In genomic region chr10:71594934-71595571, GRCh38 we compare ENCODE assay signal across 22 cellular contexts.
A peak's percentile ranks its signal among the peaks of the same experiment; 100 is the strongest.
DNase-seq lines count a peak whose midpoint lies in the region; ATAC-seq, FAIRE-seq and TF ChIP-seq lines count a peak whose summit lies in the region.
"Had no signal": no experiment of that assay in that cellular context is flagged by ENCODE, and none has a peak within 500 bp of the region (broad histone marks: within the 10 kb centered on the region; RNA-seq: fewer than 3 reads in every experiment).

No MANE protein-coding gene starts in this region.

- intact Hi-C loops in HepG2 (cut with micrococcal nuclease; ENCODE audit: unreplicated experiment): no loop called here
- intact Hi-C loops in K562 (cut with micrococcal nuclease): no loop called here
- intact Hi-C loops in OCI-LY7 (cut with micrococcal nuclease; ENCODE audit: unreplicated experiment): no loop called here
- intact Hi-C loops in CD14-positive monocyte (cut with micrococcal nuclease): no loop called here

- H3K9me3 ChIP-seq in liver (ENCODE audit: control insufficient read depth in 4 of 4, low read length in 3 of 4) (no peaks in the 10 kb centered on the region), HepG2 (ENCODE audit: low read length) (no peaks in the 10 kb centered on the region), K562 (replicated peaks; ENCODE audit: control insufficient read depth, insufficient read depth, low read depth, low read length) (no peaks in the 10 kb centered on the region), osteoblast (ENCODE audit: low read depth, low read length) (no peaks in the 10 kb centered on the region), OCI-LY7 (ENCODE audit: low read length) (no peaks in the 10 kb centered on the region)
- H3K9me3 ChIP-seq: A549, Caco-2 had no signal

- no peak overlapping the region for H3K4me3 Mint-ChIP-seq in CD14-positive monocyte
- H3K4me3 Mint-ChIP-seq: B cell; CD4-positive, alpha-beta T cell; CD8-positive, alpha-beta T cell had no signal

- in situ Hi-C loops in HepG2 (cut with HindIII; ENCODE audit: extremely low pct_ligation_motif_present, low pct_unique_long_range_greater_than_20kb) (no loop called here), K562 (cut with MboI) (no loop called here)

- H3K4me1 Mint-ChIP-seq in CD14-positive monocyte: peaks cover 44% of the 10 kb centered on the region

- TF ChIP-seq CTCF in liver (IDR thresholded peaks at IDR 0.05; ENCODE audit: low read depth, low read length, missing input control) (no peak), HepG2 (CRISPR knock-in tag; IDR thresholded peaks at IDR 0.05) (no peak), K562 (IDR thresholded peaks at IDR 0.05 in 2 of 3, conservative IDR thresholded peaks at IDR 0.05 in 1 of 3; ENCODE audit: insufficient read depth in 2 of 3, low read depth in 1 of 3, low read length in 3 of 3) (no peak), osteoblast (IDR thresholded peaks at IDR 0.05; ENCODE audit: extremely low read depth, low read depth, low read length) (no peak), omental fat pad (IDR thresholded peaks at IDR 0.05) (no peak), OCI-LY7 (conservative IDR thresholded peaks at IDR 0.05; ENCODE audit: low read length) (no peak), CD14-positive monocyte (IDR thresholded peaks at IDR 0.05) (no peak)

- H3K9me1 ChIP-seq in K562 (ENCODE audit: control insufficient read depth, insufficient read depth, low read length): no peaks in the 10 kb centered on the region

- FAIRE-seq in HepG2 (lab: Jason Lieb, UNC) (no peak), K562 (lab: Jason Lieb, UNC) (no peak), urothelium cell line (lab: Jason Lieb, UNC) (peak; percentile 53)
- FAIRE-seq: A549, D721Med, G401.6, GM12891, GM19239 had no signal

- H3K4me2 ChIP-seq in HepG2 (ENCODE audit: low read depth, low read length): no peak overlapping the region
- no peak overlapping the region for H3K4me2 ChIP-seq in K562 (ENCODE audit: insufficient read depth, low read length)
- H3K4me2 ChIP-seq in osteoblast (ENCODE audit: insufficient read depth, low read length): no peak overlapping the region
- H3K4me2 ChIP-seq in OCI-LY7 (ENCODE audit: low read length): no peak overlapping the region
- H3K4me2 ChIP-seq: A549 had no signal

- no peaks in the 10 kb centered on the region for H3K36me3 Mint-ChIP-seq in CD14-positive monocyte
- H3K36me3 Mint-ChIP-seq: CD8-positive, alpha-beta T cell had no signal

- peaks cover 2 to 4% (median 4%) of the 10 kb centered on the region in 3 donors for H3K27me3 Mint-ChIP-seq in CD14-positive monocyte (ENCODE audit: low read depth in 3 of 3)
- H3K27me3 Mint-ChIP-seq: CD4-positive, alpha-beta T cell had no signal

- H3K9me3 Mint-ChIP-seq in CD14-positive monocyte: no peaks in the 10 kb centered on the region
- H3K9me3 Mint-ChIP-seq: CD4-positive, alpha-beta T cell; CD8-positive, alpha-beta T cell had no signal

- TF ChIP-seq POLR2A in HepG2 (IDR thresholded peaks at IDR 0.05; ENCODE audit: insufficient read depth in 1 of 2, low read depth in 2 of 2, low read length in 2 of 2) (no peak), K562 (conservative IDR thresholded peaks at IDR 0.05) (no peak)

- H4K20me1 ChIP-seq in HepG2 (ENCODE audit: insufficient read depth, low read length) (no peaks in the 10 kb centered on the region), K562 (replicated peaks; ENCODE audit: control insufficient read depth, insufficient read depth, low read length) (no peaks in the 10 kb centered on the region), osteoblast (ENCODE audit: insufficient read depth, low read length) (no peaks in the 10 kb centered on the region), OCI-LY7 (ENCODE audit: insufficient read depth, low read length) (no peaks in the 10 kb centered on the region)

- no peak overlapping the region for H3K4me3 ChIP-seq in liver (ENCODE audit: low read depth in 1 of 3, low read length in 3 of 3)
- H3K4me3 ChIP-seq in HepG2 (replicated peaks in 1 of 3; ENCODE audit: insufficient read depth in 1 of 3, low read depth in 2 of 3, low read length in 3 of 3): no peak overlapping the region
- no peak overlapping the region for H3K4me3 ChIP-seq in K562
- no peak overlapping the region for H3K4me3 ChIP-seq in osteoblast (ENCODE audit: insufficient read depth, low read length)
- no peak overlapping the region for H3K4me3 ChIP-seq in OCI-LY7 (ENCODE audit: low read depth, low read length, poor library complexity, severe bottlenecking)
- H3K4me3 ChIP-seq: A549 had no signal

- no peak for TF ChIP-seq RAD21 in liver (IDR thresholded peaks at IDR 0.05)
- no peak for TF ChIP-seq RAD21 in HepG2 (CRISPR knock-in tag; IDR thresholded peaks at IDR 0.05)
- no peak for TF ChIP-seq RAD21 in K562 (CRISPR knock-in tag; conservative IDR thresholded peaks at IDR 0.05 in 1 of 2, IDR thresholded peaks at IDR 0.05 in 1 of 2)

- ATAC-seq in HepG2 (no peak), K562 (no peak), omental fat pad (ENCODE audit: low FRiP score) (no peak)
- ATAC-seq: A549; CD8-positive, alpha-beta T cell had no signal

- WGBS in liver: 81% methylated on average over 8 of the region's 8 CpGs
- 77% methylated on average over 8 of the region's 8 CpGs for WGBS in HepG2 (ENCODE audit: low lambda C conversion rate)
- WGBS in K562 (ENCODE audit: insufficient coverage, low coverage, missing lambda C conversion rate): 43% methylated on average over 8 of the region's 8 CpGs

- CTCF ChIA-PET in HepG2 (lab: Yijun Ruan, JAX; ENCODE audit: low intra/inter-chr PET ratio, low total read pairs): no interaction called here
- CTCF ChIA-PET in K562 (lab: Yijun Ruan, JAX; ENCODE audit: low intra/inter-chr PET ratio): no interaction called here
- CTCF ChIA-PET in OCI-LY7 (lab: Charles Lee; ENCODE audit: unreplicated experiment): no interaction called here

- TF ChIP-seq EP300 in HepG2 (IDR thresholded peaks at IDR 0.05; ENCODE audit: low read depth in 2 of 2, low read length in 2 of 2) (no peak), HepG2 (CRISPR knock-in tag; IDR thresholded peaks at IDR 0.05; ENCODE audit: borderline replicate concordance) (no peak), K562 (IDR thresholded peaks at IDR 0.05; ENCODE audit: low read length) (no peak)

- H3K27ac ChIP-seq in liver (ENCODE audit: low read depth in 1 of 2, low read length in 2 of 2): no peak overlapping the region
- no peak overlapping the region for H3K27ac ChIP-seq in HepG2 (ENCODE audit: extremely low read length, insufficient read depth, low read length)
- H3K27ac ChIP-seq in K562 (ENCODE audit: extremely low read depth, low read depth, low read length): no peak overlapping the region
- no peak overlapping the region for H3K27ac ChIP-seq in osteoblast (ENCODE audit: low read depth, low read length)
- no peak overlapping the region for H3K27ac ChIP-seq in OCI-LY7 (ENCODE audit: low read depth, low read length, poor library complexity, severe bottlenecking)
- H3K27ac ChIP-seq: 22Rv1, A549 had no signal

- peaks cover 27 to 40% (median 33%) of the 10 kb centered on the region in 4 donors for H3K4me1 ChIP-seq in liver (ENCODE audit: control insufficient read depth in 4 of 4, insufficient read depth in 4 of 4, low read length in 3 of 4)
- H3K4me1 ChIP-seq in HepG2 (ENCODE audit: insufficient read depth, low read length): peaks cover 27% of the 10 kb centered on the region
- H3K4me1 ChIP-seq in K562 (replicated peaks in 1 of 2; ENCODE audit: control insufficient read depth in 2 of 2, insufficient read depth in 2 of 2, low read length in 2 of 2): peaks cover 7 to 22% of the 10 kb centered on the region in 2 experiments
- peaks cover 4% of the 10 kb centered on the region for H3K4me1 ChIP-seq in osteoblast (ENCODE audit: insufficient read depth, low read length)
- no peaks in the 10 kb centered on the region for H3K4me1 ChIP-seq in OCI-LY7 (ENCODE audit: insufficient read depth, low read length, poor library complexity, severe bottlenecking)

- H3K79me2 ChIP-seq in HepG2 (ENCODE audit: insufficient read depth, low read length) (no peaks in the 10 kb centered on the region), K562 (ENCODE audit: control insufficient read depth, insufficient read depth, low read length) (no peaks in the 10 kb centered on the region), osteoblast (ENCODE audit: insufficient read depth, low read length) (no peaks in the 10 kb centered on the region), OCI-LY7 (ENCODE audit: insufficient read depth, low read depth, low read length) (no peaks in the 10 kb centered on the region)

- no peaks in the 10 kb centered on the region for H3K9me2 ChIP-seq in OCI-LY7 (ENCODE audit: insufficient read depth, low read length)

- H3K27ac Mint-ChIP-seq in CD14-positive monocyte: no peak overlapping the region
- H3K27ac Mint-ChIP-seq: B cell; CD4-positive, alpha-beta T cell; CD8-positive, alpha-beta T cell had no signal

- no peak overlapping the region for H3K9ac ChIP-seq in liver (ENCODE audit: low read depth in 1 of 2, low read length in 2 of 2)
- no peak overlapping the region for H3K9ac ChIP-seq in HepG2 (ENCODE audit: insufficient read depth, low read depth, low read length)
- no peak overlapping the region for H3K9ac ChIP-seq in K562 (ENCODE audit: insufficient read depth in 1 of 2, low read depth in 2 of 2, low read length in 2 of 2)

- no peak for DNase-seq in HepG2 (ENCODE audit: low spot score)
- DNase-seq in K562 (ENCODE audit: extremely low read depth in 1 of 4, low spot score in 3 of 4): no peak
- peak; percentile 50 for DNase-seq in osteoblast (ENCODE audit: insufficient read length, low spot score, missing footprints)
- DNase-seq in urothelium cell line (ENCODE audit: low spot score): no peak
- no peak for DNase-seq in omental fat pad (ENCODE audit: low spot score)
- no peak for DNase-seq in OCI-LY7 (ENCODE audit: low spot score)
- no peak for DNase-seq in CD14-positive monocyte (ENCODE audit: low spot score)
- DNase-seq: AML-193; Caco-2; Calu3; CD4-positive, alpha-beta T cell; CD8-positive, alpha-beta T cell; DMS79 treated with DMSO at 0.1 percent for 48 hours; GF-D8 had no signal

- H3K36me3 ChIP-seq in liver (ENCODE audit: control insufficient read depth in 4 of 4, insufficient read depth in 3 of 4, low read depth in 1 of 4, low read length in 3 of 4) (no peaks in the 10 kb centered on the region), HepG2 (replicated peaks in 1 of 2; ENCODE audit: control insufficient read depth in 1 of 2, insufficient read depth in 2 of 2, low read length in 2 of 2) (no peaks in the 10 kb centered on the region), K562 (ENCODE audit: control insufficient read depth, insufficient read depth, low read length) (no peaks in the 10 kb centered on the region), osteoblast (ENCODE audit: insufficient read depth, low read length) (no peaks in the 10 kb centered on the region), OCI-LY7 (ENCODE audit: insufficient read depth, low read length) (no peaks in the 10 kb centered on the region)

- BruUV-seq in HepG2 (replicated peaks; lab: Mats Ljungman, UMichigan): no TSS peak
- BruUV-seq in K562 (replicated peaks; lab: Mats Ljungman, UMichigan): no TSS peak
- no TSS peak for BruUV-seq in OCI-LY7 (replicated peaks; lab: Mats Ljungman, UMichigan)

- H2AFZ ChIP-seq in HepG2 (ENCODE audit: low read length) (no peak overlapping the region), K562 (ENCODE audit: low read depth, low read length) (no peak overlapping the region), osteoblast (ENCODE audit: low read length) (no peak overlapping the region), OCI-LY7 (ENCODE audit: low read length) (no peak overlapping the region)

- H3K27me3 ChIP-seq in liver (ENCODE audit: control insufficient read depth in 4 of 4, insufficient read depth in 4 of 4, low read length in 3 of 4) (no peaks in the 10 kb centered on the region), HepG2 (ENCODE audit: control insufficient read depth in 1 of 2, insufficient read depth in 2 of 2, low read length in 2 of 2) (no peaks in the 10 kb centered on the region; a peak in 1 of 5 replicates), K562 (ENCODE audit: control insufficient read depth in 2 of 2, insufficient read depth in 2 of 2, low read length in 2 of 2) (no peaks in the 10 kb centered on the region; a peak in 1 of 5 replicates), osteoblast (ENCODE audit: insufficient read depth, low read length) (peaks cover 19% of the 10 kb centered on the region)

- POLR2A ChIA-PET in HepG2 (lab: Yijun Ruan, JAX): no interaction called here
- POLR2A ChIA-PET in K562 (lab: Yijun Ruan, JAX): interaction anchor here (0.6 kb wide), 1 partner anchor 89 kb away, joined by 3 read pairs; no protein-coding TSS in a partner anchor
- POLR2A ChIA-PET in OCI-LY7 (lab: Charles Lee): no interaction called here
